ENCODE assay signal across 8 cellular contexts in the genomic region with DNA sequence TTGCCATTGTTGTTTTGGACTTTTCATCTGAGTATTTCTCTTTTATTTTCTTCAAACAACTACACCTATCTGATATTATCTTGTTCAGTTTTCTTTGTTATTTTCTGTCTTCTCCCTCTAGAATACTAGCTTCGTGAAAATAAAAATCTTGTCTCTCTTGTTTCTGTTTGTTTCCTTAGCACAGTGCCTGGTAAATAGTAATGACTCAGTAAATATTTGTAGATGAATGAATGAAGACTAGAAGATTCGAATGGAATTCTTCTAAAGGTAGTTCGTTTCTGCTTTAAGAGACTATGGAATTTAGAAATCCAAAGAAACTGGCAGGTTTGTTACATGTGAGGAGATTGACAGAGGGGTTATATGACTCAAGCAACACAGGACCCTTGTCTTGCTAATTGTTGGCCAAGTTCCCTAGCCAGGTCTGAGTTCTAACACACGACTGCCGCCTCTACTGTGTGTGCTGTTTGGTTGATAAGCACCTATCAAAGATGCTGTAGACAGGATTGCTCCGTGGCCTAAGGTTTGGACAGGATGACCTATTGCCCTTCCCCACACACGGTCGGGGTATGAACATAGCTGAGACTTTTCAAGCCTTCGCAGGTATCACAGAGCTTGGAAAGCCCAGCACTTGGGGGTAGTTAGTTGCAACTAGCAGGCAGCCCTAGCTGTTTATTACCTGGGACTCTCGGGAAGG. TPM values are rescaled to one million over a fixed set of nuclear protein-coding genes. Genes with fewer than 3 reads are reported as not detected.
A peak's percentile ranks its signal among the peaks of the same experiment; 100 is the strongest.
DNase-seq lines count a peak whose midpoint lies in the region; ATAC-seq, FAIRE-seq and TF ChIP-seq lines count a peak whose summit lies in the region.

No MANE protein-coding gene starts in this region.

- peak overlapping the region; percentile 87 for H3K9ac ChIP-seq in astrocyte (ENCODE audit: low read length)

- peaks cover 14% of the 10 kb centered on the region for H4K20me1 ChIP-seq in astrocyte (ENCODE audit: insufficient read depth, low read length)

- TF ChIP-seq POLR2A in suprapubic skin (IDR thresholded peaks at IDR 0.05) = no peak

- DNase-seq in Ammon's horn (ENCODE audit: low spot score) (peak; percentile 33), astrocyte (ENCODE audit: low read depth) (no peak), kidney epithelial cell (ENCODE audit: low read depth) (no peak), suprapubic skin (ENCODE audit: low spot score in 2 of 2) (no peak), occipital lobe (lab: John Stamatoyannopoulos, UW) (no peak)

- ATAC-seq in GM19023 (IDR thresholded peaks at IDR 0.05; ENCODE audit: unreplicated experiment) (peak; percentile 7), HG03460 (IDR thresholded peaks at IDR 0.05; ENCODE audit: unreplicated experiment) (peak; percentile 11), HG03565 (IDR thresholded peaks at IDR 0.05; ENCODE audit: unreplicated experiment) (no peak)

- peak overlapping the region; percentile 97 for H3K4me3 Mint-ChIP-seq in astrocyte (ENCODE audit: unreplicated experiment)

- H3K36me3 Mint-ChIP-seq in astrocyte (ENCODE audit: low read depth, unreplicated experiment) = no peaks in the 10 kb centered on the region

- H3K4me3 ChIP-seq in astrocyte (ENCODE audit: insufficient read depth, low read depth, low read length) (peak overlapping the region; percentile 84), kidney epithelial cell (ENCODE audit: low read depth, low read length) (peak overlapping the region; percentile 90), suprapubic skin (peak overlapping the region; percentile 66)

- H3K27ac ChIP-seq in astrocyte (ENCODE audit: low read depth, low read length) (peak overlapping the region; percentile 6), suprapubic skin (peak overlapping the region; percentile 79)

- 30% methylated on average over 8 of the region's 10 CpGs for WGBS in suprapubic skin

- H3K79me2 ChIP-seq in astrocyte (ENCODE audit: insufficient read depth, low read length) = peaks cover 41% of the 10 kb centered on the region

- H3K9me3 ChIP-seq in astrocyte (ENCODE audit: insufficient read depth, low read depth, low read length) = no peaks in the 10 kb centered on the region
- H3K9me3 ChIP-seq in suprapubic skin = no peaks in the 10 kb centered on the region

- H3K4me1 Mint-ChIP-seq in astrocyte (ENCODE audit: low read depth, unreplicated experiment) = peaks cover 7% of the 10 kb centered on the region

- H3K9me3 Mint-ChIP-seq in astrocyte (ENCODE audit: unreplicated experiment) = no peaks in the 10 kb centered on the region

- no peak for FAIRE-seq in astrocyte (lab: Jason Lieb, UNC)

- no peak overlapping the region for H3K27ac Mint-ChIP-seq in astrocyte (ENCODE audit: unreplicated experiment)

- no peak for TF ChIP-seq EP300 in suprapubic skin (IDR thresholded peaks at IDR 0.05)

- no peak for TF ChIP-seq CTCF in astrocyte (IDR thresholded peaks at IDR 0.05; ENCODE audit: insufficient read depth, low read depth, low read length)
- no peak for TF ChIP-seq CTCF in kidney epithelial cell (IDR thresholded peaks at IDR 0.05; ENCODE audit: insufficient read depth, low read length, poor library complexity, severe bottlenecking)
- no peak for TF ChIP-seq CTCF in suprapubic skin (IDR thresholded peaks at IDR 0.05)

- peak overlapping the region; percentile 85 for H3K4me2 ChIP-seq in astrocyte (ENCODE audit: low read length)

- H3K4me1 ChIP-seq in astrocyte (ENCODE audit: insufficient read depth, low read length) (peaks cover 10% of the 10 kb centered on the region), suprapubic skin (peaks cover 30% of the 10 kb centered on the region)

- H2AFZ ChIP-seq in astrocyte (ENCODE audit: low read depth, low read length) = peak overlapping the region; percentile 88

- no peaks in the 10 kb centered on the region for H3K27me3 Mint-ChIP-seq in astrocyte (ENCODE audit: low read depth, unreplicated experiment)

- no peaks in the 10 kb centered on the region for H3K36me3 ChIP-seq in astrocyte (ENCODE audit: insufficient read depth, low read length)
- H3K36me3 ChIP-seq in kidney epithelial cell (ENCODE audit: control insufficient read depth, insufficient read depth, low read length) = no peaks in the 10 kb centered on the region
- H3K36me3 ChIP-seq in suprapubic skin = no peaks in the 10 kb centered on the region

- H3K27me3 ChIP-seq in astrocyte (ENCODE audit: insufficient read depth, low read length) (no peaks in the 10 kb centered on the region), kidney epithelial cell (ENCODE audit: control insufficient read depth, insufficient read depth, low read length) (no peaks in the 10 kb centered on the region), suprapubic skin (no peaks in the 10 kb centered on the region)

RNA-seq across cellular contexts. Expression of gene TMEM135, which starts 0.8 kb away (rescaled TPM):
- total RNA-seq in astrocyte = 20.6 and 30.2 TPM in 2 replicates
- total RNA-seq in kidney epithelial cell = 13.1 and 14.5 TPM in 2 replicates
- 10 to 100 TPM in 2 of 4 donors, 1 to 10 TPM in 2; 5.8 to 22.3 (median 11.0) TPM for total RNA-seq in suprapubic skin
- 43.2 TPM for total RNA-seq in occipital lobe
